ENCODE assay signal across 12 cellular contexts in genomic region chr9:35651964-35652828, GRCh38. TPM values are rescaled to one million over a fixed set of nuclear protein-coding genes. Genes with fewer than 3 reads are reported as not detected.
A peak's percentile ranks its signal among the peaks of the same experiment; 100 is the strongest.
DNase-seq lines count a peak whose midpoint lies in the region; ATAC-seq and TF ChIP-seq lines count a peak whose summit lies in the region.
"Had no signal": no experiment of that assay in that cellular context is flagged by ENCODE, and none has a peak within 500 bp of the region (broad histone marks: within the 10 kb centered on the region; RNA-seq: fewer than 3 reads in every experiment).

No MANE protein-coding gene starts in this region.

- H3K79me2 ChIP-seq in smooth muscle cell (ENCODE audit: low read depth), result no peaks in the 10 kb centered on the region

- no peak for ATAC-seq in GM19395 (IDR thresholded peaks at IDR 0.05; ENCODE audit: unreplicated experiment)
- ATAC-seq: stimulated activated naive B cell treated with anti-CD40 and anti-IgM and Interleukin-4, amounts not matched to agents 10 μg/mL and 1 μg/mL and 100 μg/mL, for 72 hours had no signal

- H3K36me3 ChIP-seq in thymus (ENCODE audit: control insufficient read depth, insufficient read depth), result no peaks in the 10 kb centered on the region
- H3K36me3 ChIP-seq in smooth muscle cell (ENCODE audit: low read depth), result no peaks in the 10 kb centered on the region
- H3K36me3 ChIP-seq: prostate gland had no signal

- H3F3A ChIP-seq in smooth muscle cell (ENCODE audit: low read depth), result no peaks in the 10 kb centered on the region

- H3K4me3 ChIP-seq in fibroblast of mammary gland (ENCODE audit: control insufficient read depth, low read depth, low read length), result no peak overlapping the region
- no peak overlapping the region for H3K4me3 ChIP-seq in thymus (ENCODE audit: low read length)
- H3K4me3 ChIP-seq in smooth muscle cell, result no peak overlapping the region
- H3K4me3 ChIP-seq: prostate gland had no signal

- no peaks in the 10 kb centered on the region for H3K9me3 Mint-ChIP-seq in activated naive CD4-positive, alpha-beta T cell treated with anti-CD3 and anti-CD28 coated beads for 36 hours
- H3K9me3 Mint-ChIP-seq: stimulated activated naive B cell treated with anti-CD40 and anti-IgM and Interleukin-4, amounts not matched to agents 10 μg/mL and 1 μg/mL and 100 μg/mL, for 72 hours had no signal

- peaks cover 53% of the 10 kb centered on the region for H3K4me1 Mint-ChIP-seq in activated naive CD4-positive, alpha-beta T cell treated with anti-CD3 and anti-CD28 coated beads for 36 hours (ENCODE audit: low read depth)

- no peak overlapping the region for H3K4me2 ChIP-seq in smooth muscle cell

- H3K4me1 ChIP-seq in thymus (ENCODE audit: control insufficient read depth, insufficient read depth, low read length), result peaks cover 42% of the 10 kb centered on the region
- no peaks in the 10 kb centered on the region for H3K4me1 ChIP-seq in smooth muscle cell (ENCODE audit: low read depth)

- H3K4me3 Mint-ChIP-seq in activated naive CD4-positive, alpha-beta T cell treated with anti-CD3 and anti-CD28 coated beads for 36 hours, result peak overlapping the region; percentile 32

- peak overlapping the region; percentile 11 for H3K27ac ChIP-seq in thymus (ENCODE audit: low read depth)
- H3K27ac ChIP-seq in smooth muscle cell (ENCODE audit: low read depth), result no peak overlapping the region
- H3K27ac ChIP-seq: prostate gland had no signal

- peak overlapping the region; percentile 67 for H3K27ac Mint-ChIP-seq in activated naive CD4-positive, alpha-beta T cell treated with anti-CD3 and anti-CD28 coated beads for 36 hours

- DNase-seq in activated naive CD4-positive, alpha-beta T cell treated with anti-CD3 and anti-CD28 coated beads for 36 hours, result no peak
- no peak for DNase-seq in activated naive CD4-positive, alpha-beta T cell treated with anti-CD3 and anti-CD28 coated beads, Interleukin-2, amount 50 U/mL, for 16 hours
- DNase-seq in SW480 (ENCODE audit: low spot score), result peak; percentile 39
- DNase-seq in fibroblast of mammary gland (ENCODE audit: low read depth), result peak; percentile 88
- DNase-seq in smooth muscle cell (lab: John Stamatoyannopoulos, UW; ENCODE audit: unreplicated experiment), result no peak
- no peak for DNase-seq in T1000 (lab: John Stamatoyannopoulos, UW)
- DNase-seq: amygdala; NCI-H1105; stimulated activated naive B cell treated with anti-CD40 and anti-IgM and Interleukin-4, amounts not matched to agents 10 μg/mL and 1 μg/mL and 100 μg/mL, for 72 hours had no signal

- H2AFZ ChIP-seq in smooth muscle cell (ENCODE audit: low read depth), result no peak overlapping the region

- H3K27me3 ChIP-seq in thymus (ENCODE audit: control insufficient read depth, insufficient read depth) (no peaks in the 10 kb centered on the region), smooth muscle cell (ENCODE audit: low read depth) (no peaks in the 10 kb centered on the region)

- intact Hi-C loops in activated naive CD4-positive, alpha-beta T cell treated with anti-CD3 and anti-CD28 coated beads for 36 hours (cut with micrococcal nuclease), result loop anchor here (10.0 kb wide), 1 partner anchor 833 kb away; no protein-coding TSS in a partner anchor

- TF ChIP-seq CTCF in fibroblast of mammary gland (conservative IDR thresholded peaks at IDR 0.05; ENCODE audit: control insufficient read depth, insufficient read depth, low read depth, low read length) (no peak), smooth muscle cell (IDR thresholded peaks at IDR 0.05; ENCODE audit: borderline replicate concordance, insufficient read depth, poor library complexity, severe bottlenecking) (no peak)

- CTCF ChIA-PET in activated naive CD4-positive, alpha-beta T cell treated with anti-CD3 and anti-CD28 coated beads for 36 hours (lab: Charles Lee), result interaction anchor here (0.7 to 12.4 kb wide), 5 partner anchors 9 to 747 kb away, joined by 3 to 149 read pairs (median 3); partner anchors contain the start of genes ARHGEF39, CCDC107, CD72 and RMRP

- H3K27me3 Mint-ChIP-seq in activated naive CD4-positive, alpha-beta T cell treated with anti-CD3 and anti-CD28 coated beads for 36 hours (ENCODE audit: low read depth), result no peaks in the 10 kb centered on the region
- H3K27me3 Mint-ChIP-seq: stimulated activated naive B cell treated with anti-CD40 and anti-IgM and Interleukin-4, amounts not matched to agents 10 μg/mL and 1 μg/mL and 100 μg/mL, for 72 hours had no signal

- no peaks in the 10 kb centered on the region for H4K20me1 ChIP-seq in smooth muscle cell (ENCODE audit: low read depth)

- WGBS in thymus, result 96% methylated on average over 7 of the region's 7 CpGs
- WGBS in smooth muscle cell (ENCODE audit: low lambda C conversion rate), result 89% methylated on average over 7 of the region's 7 CpGs

- H3K36me3 Mint-ChIP-seq in activated naive CD4-positive, alpha-beta T cell treated with anti-CD3 and anti-CD28 coated beads for 36 hours (ENCODE audit: low read depth), result peaks cover 11% of the 10 kb centered on the region
- H3K36me3 Mint-ChIP-seq: stimulated activated naive B cell treated with anti-CD40 and anti-IgM and Interleukin-4, amounts not matched to agents 10 μg/mL and 1 μg/mL and 100 μg/mL, for 72 hours had no signal

- no peak overlapping the region for H3K9ac ChIP-seq in smooth muscle cell (ENCODE audit: low read depth)

- no peaks in the 10 kb centered on the region for H3K9me3 ChIP-seq in thymus (ENCODE audit: control insufficient read depth)
- no peaks in the 10 kb centered on the region for H3K9me3 ChIP-seq in smooth muscle cell (replicated peaks; ENCODE audit: low read depth)
- H3K9me3 ChIP-seq: prostate gland had no signal

RNA-seq across cellular contexts. Expression of gene SIT1, which starts 1.5 kb away (rescaled TPM):
- 10 to 100 TPM; 44.0 to 45.4 TPM for total RNA-seq in activated naive CD4-positive, alpha-beta T cell treated with anti-CD3 and anti-CD28 coated beads for 36 hours
- polyA plus RNA-seq in thymus (42.2 TPM), smooth muscle cell (not detected in 2 replicates)
- total RNA-seq in smooth muscle cell, result not detected in 2 replicates

RNA-seq across cellular contexts. Expression of gene RMRP, which starts 5.6 kb away (rescaled TPM):
- total RNA-seq in activated naive CD4-positive, alpha-beta T cell treated with anti-CD3 and anti-CD28 coated beads for 36 hours, result over 10,000 TPM in 1 of 2 experiments, 1,000 to 10,000 TPM in 1; 7,381 to 12,571 TPM
- polyA plus RNA-seq in thymus (13.0 TPM), smooth muscle cell (not detected in 2 replicates)
- total RNA-seq in smooth muscle cell, result 10,156 and 21,067 TPM in 2 replicates

RNA-seq across cellular contexts. Expression of gene CCDC107, which starts 5.9 kb away (rescaled TPM):
- total RNA-seq in activated naive CD4-positive, alpha-beta T cell treated with anti-CD3 and anti-CD28 coated beads for 36 hours, result 1 to 10 TPM; 5.6 to 6.4 TPM
- polyA plus RNA-seq in thymus (43.2 TPM), smooth muscle cell (35.5 and 37.1 TPM in 2 replicates)
- total RNA-seq in smooth muscle cell, result 9.8 and 19.6 TPM in 2 replicates

RNA-seq across cellular contexts. Expression of gene ARHGEF39, which starts 12.8 kb away (rescaled TPM):
- total RNA-seq in activated naive CD4-positive, alpha-beta T cell treated with anti-CD3 and anti-CD28 coated beads for 36 hours, result 10 to 100 TPM; 28.9 to 30.4 TPM
- polyA plus RNA-seq in thymus, result 1.5 TPM
- total RNA-seq in smooth muscle cell, result 0.49 and 2.1 TPM in 2 replicates
- polyA plus RNA-seq in smooth muscle cell, result 1.9 and 2.9 TPM in 2 replicates

RNA-seq across cellular contexts. Expression of gene CA9, which starts 21.5 kb away (rescaled TPM):
- under 1 TPM; 0.38 to 0.52 TPM for total RNA-seq in activated naive CD4-positive, alpha-beta T cell treated with anti-CD3 and anti-CD28 coated beads for 36 hours
- polyA plus RNA-seq in thymus (0.50 TPM), smooth muscle cell (5.9 TPM in 1 of 2 replicates, not detected in the other)
- total RNA-seq in smooth muscle cell, result 1.7 and 4.6 TPM in 2 replicates
- total RNA-seq: prostate gland had no signal

Comparison
In these comparisons a context has a peak if more than half of its experiments do, and no peak if none do; other contexts are left out.
1. DNase-seq: peak in SW480 (single experiment) and fibroblast of mammary gland (single experiment); none in activated naive CD4-positive, alpha-beta T cell treated with anti-CD3 and anti-CD28 coated beads for 36 hours (single experiment), activated naive CD4-positive, alpha-beta T cell treated with anti-CD3 and anti-CD28 coated beads, Interleukin-2, amount 50 U/mL, for 16 hours (single experiment), smooth muscle cell (single experiment) and T1000 (single experiment).
2. RNA of gene SIT1, which starts 1.5 kb away (total RNA-seq): 44.0 to 45.4 TPM in activated naive CD4-positive, alpha-beta T cell treated with anti-CD3 and anti-CD28 coated beads for 36 hours; not detected in smooth muscle cell; every median in the first group is over 10 times any median in the second.